ENCODE assay signal across 8 cellular contexts in the genomic region with DNA sequence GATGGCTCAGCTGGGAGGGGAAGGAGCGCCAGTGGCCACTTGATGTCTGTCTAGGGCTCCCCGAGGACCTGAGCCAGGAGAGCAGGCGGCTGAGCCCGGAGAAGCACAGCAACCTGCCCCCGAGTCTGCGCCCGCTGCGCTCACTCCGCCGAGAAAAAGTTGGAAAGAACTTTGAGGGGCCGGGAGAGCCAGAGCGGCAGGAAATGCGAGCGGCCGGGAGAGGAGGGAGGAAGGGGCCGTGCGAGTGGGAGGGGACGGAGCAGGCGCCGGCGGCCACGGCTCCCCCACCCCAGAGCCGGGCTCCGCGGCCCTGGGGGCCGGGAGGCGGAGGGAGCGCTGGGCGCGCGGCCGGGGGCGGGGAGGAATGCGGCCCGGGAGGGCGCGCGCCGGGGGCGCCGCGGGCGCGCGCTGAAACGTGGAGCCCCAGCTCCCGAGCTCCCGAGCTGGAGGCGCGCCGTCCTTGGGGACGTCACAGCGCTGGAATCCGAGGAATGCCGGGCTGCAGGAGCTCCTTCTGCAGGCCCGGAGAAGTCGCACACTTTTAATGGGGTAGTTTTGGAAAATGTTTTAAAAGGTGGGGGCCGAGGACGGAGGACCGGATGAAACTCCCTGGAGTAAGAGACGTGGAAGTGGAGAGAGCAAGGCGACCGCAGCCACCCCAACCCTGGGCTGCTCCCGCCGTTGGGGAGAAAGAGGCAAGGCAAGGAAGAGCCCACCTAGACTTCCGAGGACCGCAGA. TPM values are rescaled to one million over a fixed set of nuclear protein-coding genes. Genes with fewer than 3 reads are reported as not detected.
DNase-seq lines count a peak whose midpoint lies in the region; ATAC-seq and TF ChIP-seq lines count a peak whose summit lies in the region.

A gene (minus strand): TSS at position 167 of the 738 bp plus-strand sequence. CDS start 86,799 bp downstream, outside the sequence.

- H3K27ac ChIP-seq in KOPT-K1 (ENCODE audit: low read depth, low read length, poor library complexity, severe bottlenecking) (peak within 1 kb of the TSS; percentile 36), muscle layer of duodenum (ENCODE audit: low read length) (peak within 1 kb of the TSS; percentile 97), urinary bladder (ENCODE audit: low read depth) (peak within 1 kb of the TSS; percentile 93)

- H3K27ac Mint-ChIP-seq in activated CD8-positive, alpha-beta T cell treated with anti-CD3 and anti-CD28 coated beads for 36 hours = no peak within 1 kb of the TSS

- peaks cover 6 to 12% of the 10 kb centered on the region in 2 donors for H3K4me1 ChIP-seq in muscle layer of duodenum (ENCODE audit: control insufficient read depth in 1 of 2, insufficient read depth in 2 of 2, low read length in 2 of 2)
- H3K4me1 ChIP-seq in urinary bladder (ENCODE audit: insufficient read depth) = no peaks in the 10 kb centered on the region

- TF ChIP-seq CTCF in AG04449 (IDR thresholded peaks at IDR 0.05; ENCODE audit: insufficient read depth, low read length, missing control alignments) (peak; percentile 55), GM12875 (IDR thresholded peaks at IDR 0.05; ENCODE audit: borderline replicate concordance, insufficient read depth, low read depth, low read length) (no peak), fibroblast of the aortic adventitia (IDR thresholded peaks at IDR 0.05; ENCODE audit: insufficient read depth, low read length) (peak; percentile 61)
- no peak for TF ChIP-seq CTCF in activated CD8-positive, alpha-beta T cell treated with anti-CD3 and anti-CD28 coated beads for 36 hours (IDR thresholded peaks at IDR 0.05)

- H3K4me1 Mint-ChIP-seq in activated CD8-positive, alpha-beta T cell treated with anti-CD3 and anti-CD28 coated beads for 36 hours (ENCODE audit: low read depth) = peaks cover 5% of the 10 kb centered on the region

- peak; percentile 67 for DNase-seq in AG04449 (ENCODE audit: low read depth, low spot score)
- peak; percentile 7 for DNase-seq in activated CD8-positive, alpha-beta T cell treated with anti-CD3 and anti-CD28 coated beads for 36 hours
- DNase-seq in fibroblast of the aortic adventitia (ENCODE audit: low read depth) = peak; percentile 93

- peaks cover 50% of the 10 kb centered on the region for H3K27me3 Mint-ChIP-seq in activated CD8-positive, alpha-beta T cell treated with anti-CD3 and anti-CD28 coated beads for 36 hours

- intact Hi-C loops in activated CD8-positive, alpha-beta T cell treated with anti-CD3 and anti-CD28 coated beads for 36 hours (cut with micrococcal nuclease) = no loop called here

- H3K9me3 ChIP-seq in KOPT-K1 (ENCODE audit: insufficient read depth, low read length, poor library complexity, severe bottlenecking) (no peaks in the 10 kb centered on the region), muscle layer of duodenum (ENCODE audit: control insufficient read depth in 1 of 2, low read length in 2 of 2) (no peaks in the 10 kb centered on the region)

- WGBS in urinary bladder = under 1% methylated on average over 67 of the region's 67 CpGs

- peak within 1 kb of the TSS; percentile 67 for H3K4me3 Mint-ChIP-seq in activated CD8-positive, alpha-beta T cell treated with anti-CD3 and anti-CD28 coated beads for 36 hours

- H3K9me3 Mint-ChIP-seq in activated CD8-positive, alpha-beta T cell treated with anti-CD3 and anti-CD28 coated beads for 36 hours = no peaks in the 10 kb centered on the region

- H3K4me3 ChIP-seq in AG04449 (ENCODE audit: low read depth, low read length) (peak within 1 kb of the TSS; percentile 86), GM12875 (ENCODE audit: low read depth, low read length) (peak within 1 kb of the TSS; percentile 46), fibroblast of the aortic adventitia (ENCODE audit: low read depth, low read length) (peak within 1 kb of the TSS; percentile 83), muscle layer of duodenum (ENCODE audit: low read depth in 1 of 2, low read length in 2 of 2) (peak within 1 kb of the TSS; percentile 83 to 85), urinary bladder (ENCODE audit: low read depth, low read length) (peak within 1 kb of the TSS; percentile 61)

- POLR2A ChIA-PET in AG04449 (lab: Yijun Ruan, JAX) = interaction anchor here (0.8 to 1.5 kb wide), 12 partner anchors 13 to 155 kb away, joined by 3 to 6 read pairs (median 4); no protein-coding TSS in a partner anchor
- POLR2A ChIA-PET in activated CD8-positive, alpha-beta T cell treated with anti-CD3 and anti-CD28 coated beads for 36 hours (lab: Charles Lee) = interaction anchor here (0.6 to 0.7 kb wide), 2 partner anchors 33 to 132 kb away, joined by 3 read pairs; no protein-coding TSS in a partner anchor

- H3K27me3 ChIP-seq in muscle layer of duodenum (ENCODE audit: low read depth, low read length) = no peaks in the 10 kb centered on the region

- H3K36me3 Mint-ChIP-seq in activated CD8-positive, alpha-beta T cell treated with anti-CD3 and anti-CD28 coated beads for 36 hours (ENCODE audit: low read depth) = no peaks in the 10 kb centered on the region

- H3K36me3 ChIP-seq in KOPT-K1 (ENCODE audit: insufficient read depth, low read length) (no peaks in the 10 kb centered on the region), muscle layer of duodenum (ENCODE audit: control insufficient read depth in 1 of 2, insufficient read depth in 2 of 2, low read length in 2 of 2) (peaks cover 0 to 6% of the 10 kb centered on the region in 2 donors), urinary bladder (ENCODE audit: insufficient read depth) (no peaks in the 10 kb centered on the region)

- peak; percentile 47 for ATAC-seq in activated CD8-positive, alpha-beta T cell treated with anti-CD3 and anti-CD28 coated beads for 36 hours
- no peak for ATAC-seq in GM19035 (IDR thresholded peaks at IDR 0.05; ENCODE audit: unreplicated experiment)

- CTCF ChIA-PET in AG04449 (lab: Yijun Ruan, JAX) = interaction anchor here (0.7 to 2.5 kb wide), 10 partner anchors 9 to 972 kb away, joined by 3 to 10 read pairs (median 4); no protein-coding TSS in a partner anchor
- CTCF ChIA-PET in activated CD8-positive, alpha-beta T cell treated with anti-CD3 and anti-CD28 coated beads for 36 hours (lab: Charles Lee) = no interaction called here

RNA-seq across cellular contexts. Expression of the gene that starts here (rescaled TPM):
- total RNA-seq in activated CD8-positive, alpha-beta T cell treated with anti-CD3 and anti-CD28 coated beads for 36 hours = under 1 TPM; 0.27 to 0.34 TPM
- total RNA-seq in fibroblast of the aortic adventitia (ENCODE audit: low replicate concordance) = 21.9 and 46.6 TPM in 2 replicates
- 39.2 TPM for total RNA-seq in urinary bladder
- 9.0 TPM for polyA plus RNA-seq in urinary bladder

Comparison
In these comparisons a context has a peak if more than half of its experiments do, and no peak if none do; other contexts are left out.
1. RNA of the gene that starts here (total RNA-seq): 21.9 to 46.6 TPM in fibroblast of the aortic adventitia and 39.2 TPM in urinary bladder (single experiment); 0.27 to 0.34 TPM in activated CD8-positive, alpha-beta T cell treated with anti-CD3 and anti-CD28 coated beads for 36 hours; every median in the first group is over 10 times any median in the second.
2. Peak in DNase-seq and ATAC-seq in activated CD8-positive, alpha-beta T cell treated with anti-CD3 and anti-CD28 coated beads for 36 hours; RNA of the gene not detected or under 1 TPM.
3. DNase-seq: peak in every context shown above with its lines; median percentile 93 in fibroblast of the aortic adventitia; 67 in AG04449; 7 in activated CD8-positive, alpha-beta T cell treated with anti-CD3 and anti-CD28 coated beads for 36 hours.
4. CTCF ChIP-seq: peak in AG04449 (single experiment) and fibroblast of the aortic adventitia (single experiment); none in GM12875 (single experiment) and activated CD8-positive, alpha-beta T cell treated with anti-CD3 and anti-CD28 coated beads for 36 hours (single experiment).
5. H3K27ac ChIP-seq: peak in every context shown above with its lines; median percentile 97 in muscle layer of duodenum; 93 in urinary bladder; 36 in KOPT-K1.
6. Peak in every context shown above with its lines, with median percentiles within 50 percentile points of each other: H3K4me3 ChIP-seq.